Comparison of ENCODE assay signal across 32 cellular contexts in genomic region chr7:143512488-143513340, GRCh38. TPM values are rescaled to one million over a fixed set of nuclear protein-coding genes. Genes with fewer than 3 reads are reported as not detected.
DNase-seq lines count a peak whose midpoint lies in the region; ATAC-seq and TF ChIP-seq lines count a peak whose summit lies in the region.
"Had no signal": no experiment of that assay in that cellular context is flagged by ENCODE, and none has a peak within 500 bp of the region (broad histone marks: within the 10 kb centered on the region; RNA-seq: fewer than 3 reads in every experiment).

No MANE protein-coding gene starts in this region.

- TF ChIP-seq POLR2A in body of pancreas (IDR thresholded peaks at IDR 0.05), result no peak

- H3K4me2 ChIP-seq in hepatocyte, result peak overlapping the region; percentile 0

- no peaks in the 10 kb centered on the region for H4K20me1 ChIP-seq in hepatocyte (ENCODE audit: insufficient read depth, poor library complexity, severe bottlenecking)

- H3K27ac ChIP-seq in body of pancreas, result peak overlapping the region in 2 of 4 donors; percentile 53 to 54
- H3K27ac ChIP-seq in hepatocyte, result peak overlapping the region; percentile 67
- H3K27ac ChIP-seq: adrenal gland, cardiac muscle cell, coronary artery, heart left ventricle, thoracic aorta, vagina had no signal

- WGBS in body of pancreas, 2 donors, result 57 to 59% methylated on average over 8 of the region's 8 CpGs
- 67% methylated on average over 8 of the region's 8 CpGs for WGBS in hepatocyte (ENCODE audit: low lambda C conversion rate, missing lambda C conversion rate)

- no peaks in the 10 kb centered on the region for H3K79me2 ChIP-seq in hepatocyte

- H3K9me2 ChIP-seq in hepatocyte (replicated peaks; ENCODE audit: insufficient read depth), result no peaks in the 10 kb centered on the region

- H3K4me1 ChIP-seq in body of pancreas (peaks cover 18% of the 10 kb centered on the region), hepatocyte (ENCODE audit: insufficient read depth) (peaks cover 6% of the 10 kb centered on the region)
- H3K4me1 ChIP-seq: HAP-1 had no signal

- H3K36me3 ChIP-seq in body of pancreas (replicated peaks in 1 of 2; ENCODE audit: insufficient read depth in 1 of 2, low read depth in 2 of 2) (no peaks in the 10 kb centered on the region), hepatocyte (replicated peaks; ENCODE audit: insufficient read depth, low read depth) (no peaks in the 10 kb centered on the region)
- H3K36me3 ChIP-seq: adrenal gland, cardiac muscle cell, HAP-1, heart left ventricle, vagina had no signal

- H2AFZ ChIP-seq in hepatocyte, result no peak overlapping the region

- H3K4me3 ChIP-seq in body of pancreas (no peak overlapping the region), hepatocyte (no peak overlapping the region), skeletal muscle cell (ENCODE audit: low read depth, low read length) (no peak overlapping the region)
- H3K4me3 ChIP-seq: adrenal gland, cardiac muscle cell, coronary artery, HAP-1, heart left ventricle, thoracic aorta, vagina had no signal

- intact Hi-C loops in body of pancreas (cut with DNase I), result no loop called here

- H3K9me3 ChIP-seq in body of pancreas (no peaks in the 10 kb centered on the region), hepatocyte (ENCODE audit: low read depth) (no peaks in the 10 kb centered on the region)
- H3K9me3 ChIP-seq: adrenal gland, HAP-1, heart left ventricle, thoracic aorta, vagina had no signal

- DNase-seq in GM03348 (ENCODE audit: low spot score) (peak; percentile 29), body of pancreas (peak in 2 of 4 donors; percentile 14 to 64), hepatocyte (ENCODE audit: low spot score) (no peak), skeletal muscle cell (ENCODE audit: low read depth) (peak; percentile 62), germinal center (ENCODE audit: low spot score) (no peak), GM19240 (ENCODE audit: insufficient read length, low spot score) (no peak), NCI-H1694 (lab: John Stamatoyannopoulos, UW) (no peak), activated gamma-delta T cell treated with Interleukin-2 at 50 U/mL for 16 hours (no peak)
- DNase-seq: activated naive CD4-positive, alpha-beta T cell; activated T-cell treated with anti-CD3 and anti-CD28 coated beads, Interleukin-2, amount 50 U/mL, for 1 hour; adrenal gland; heart left ventricle; left colon; naive thymus-derived CD4-positive, alpha-beta T cell; NCI-H1105; NCI-H2081; NCI-H345; NCI-H82; occipital lobe; Right ventricle myocardium superior; stimulated activated CD4-positive, alpha-beta T cell treated with anti-CD3 and anti-CD28 coated beads, Interleukin-12 subunit alpha, Interleukin-12 subunit beta, amount 100 ng/mL, for 4 hours; stimulated activated CD4-positive, alpha-beta T cell treated with anti-CD3 and anti-CD28 coated beads, Interleukin-4, amount 100 ng/mL, for 24 hours; stimulated activated naive CD4-positive, alpha-beta T cell treated with Interleukin-2 at 50 U/mL for 16 hours; SW 1271 had no signal

- TF ChIP-seq CTCF in body of pancreas (IDR thresholded peaks at IDR 0.05) (no peak), hepatocyte (IDR thresholded peaks at IDR 0.05; ENCODE audit: poor library complexity) (no peak)

- ATAC-seq in body of pancreas, result peak; percentile 82
- ATAC-seq: HepG2; left colon; naive thymus-derived CD4-positive, alpha-beta T cell had no signal

- H3K27me3 ChIP-seq in body of pancreas, result no peaks in the 10 kb centered on the region
- no peaks in the 10 kb centered on the region for H3K27me3 ChIP-seq in hepatocyte
- H3K27me3 ChIP-seq: adrenal gland, cardiac muscle cell, vagina had no signal

RNA-seq across cellular contexts. Expression of gene TAS2R41, which starts 35.0 kb away (rescaled TPM):
- total RNA-seq in body of pancreas (not detected), hepatocyte (not detected in 2 replicates)
- not detected in 2 replicates for polyA plus RNA-seq in hepatocyte
- total RNA-seq: cardiac muscle cell, heart left ventricle, HepG2, left colon, occipital lobe, Right ventricle myocardium superior, vagina had no signal
- polyA plus RNA-seq: adrenal gland; AG04450; cardiac muscle cell; CD14-positive monocyte; heart left ventricle; HepG2; naive thymus-derived CD4-positive, alpha-beta T cell had no signal

RNA-seq across cellular contexts. Expression of gene CTAGE15, which starts 58.9 kb away (rescaled TPM):
- 1 to 10 TPM in 1 of 2 donors, not detected in 1; 2.0 TPM for total RNA-seq in body of pancreas
- total RNA-seq in hepatocyte, result 1.8 and 2.7 TPM in 2 replicates
- 0.22 and 0.26 TPM in 2 replicates for polyA plus RNA-seq in hepatocyte
- total RNA-seq: adrenal gland, HepG2, Right ventricle myocardium superior, thoracic aorta, vagina had no signal
- polyA plus RNA-seq: AG04450, cardiac muscle cell, CD14-positive monocyte, heart left ventricle, HepG2 had no signal

Comparison
In these comparisons a context has a peak if more than half of its experiments do, and no peak if none do; other contexts are left out.
1. DNase-seq: peak in GM03348 (single experiment) and skeletal muscle cell (single experiment); none in hepatocyte (single experiment), germinal center (single experiment), GM19240 (single experiment), NCI-H1694 (single experiment) and activated gamma-delta T cell treated with Interleukin-2 at 50 U/mL for 16 hours (single experiment).